Comparison of ENCODE assay signal across 13 cellular contexts in genomic region chr2:197086500-197086899, GRCh38.
DNase-seq lines count a peak whose midpoint lies in the region; ATAC-seq, FAIRE-seq and TF ChIP-seq lines count a peak whose summit lies in the region.
"Had no signal": no experiment of that assay in that cellular context is flagged by ENCODE, and none has a peak within 500 bp of the region (broad histone marks: within the 10 kb centered on the region; RNA-seq: fewer than 3 reads in every experiment).

No MANE protein-coding gene starts in this region.

- H3K27me3 Mint-ChIP-seq in immature natural killer cell (ENCODE audit: low read depth in 3 of 3): peaks cover 0 to 24% (median 9%) of the 10 kb centered on the region in 3 donors
- no peaks in the 10 kb centered on the region for H3K27me3 Mint-ChIP-seq in T-helper 2 cell treated with Interferon-gamma antibody and Interleukin-4, amounts not matched to agents 5 μg/mL and 100 μg/mL, for 36 hours (ENCODE audit: low read depth)

- peak overlapping the region in 4 of 6 donors; percentile 5 to 68 (median 36) for H3K27ac Mint-ChIP-seq in immature natural killer cell
- H3K27ac Mint-ChIP-seq in T-helper 2 cell treated with Interferon-gamma antibody and Interleukin-4, amounts not matched to agents 5 μg/mL and 100 μg/mL, for 36 hours: no peak overlapping the region

- no peak overlapping the region for H3K4me3 Mint-ChIP-seq in immature natural killer cell
- no peak overlapping the region for H3K4me3 Mint-ChIP-seq in T-helper 2 cell treated with Interferon-gamma antibody and Interleukin-4, amounts not matched to agents 5 μg/mL and 100 μg/mL, for 36 hours

- DNase-seq in GM12892 (ENCODE audit: insufficient read length) (no peak), NCI-H69 (lab: John Stamatoyannopoulos, UW) (peak; percentile 6), immature natural killer cell (no peak), SKM-1 (lab: John Stamatoyannopoulos, UW; ENCODE audit: unreplicated experiment) (no peak), mucosa of gallbladder (ENCODE audit: low spot score) (no peak), HPDE6-E6E7 (ENCODE audit: extremely low spot score) (no peak)
- DNase-seq in T-helper 2 cell treated with Interferon-gamma antibody and Interleukin-4, amounts not matched to agents 5 μg/mL and 100 μg/mL, for 36 hours (ENCODE audit: low spot score): no peak
- DNase-seq: activated CD8-positive, alpha-beta memory T cell treated with anti-CD3 and anti-CD28 coated beads, Interleukin-2, amount 50 U/mL, for 48 hours; NCI-H2171; SHP77 treated with DMSO at 0.1 percent for 48 hours had no signal

- no peaks in the 10 kb centered on the region for H3K9me3 Mint-ChIP-seq in immature natural killer cell
- H3K9me3 Mint-ChIP-seq in T-helper 2 cell treated with Interferon-gamma antibody and Interleukin-4, amounts not matched to agents 5 μg/mL and 100 μg/mL, for 36 hours: no peaks in the 10 kb centered on the region

- ATAC-seq in GM21447 (IDR thresholded peaks at IDR 0.05; ENCODE audit: unreplicated experiment): peak; percentile 75

- H3K4me1 Mint-ChIP-seq in immature natural killer cell: peaks cover 2 to 40% of the 10 kb centered on the region in 2 donors
- peaks cover 3% of the 10 kb centered on the region for H3K4me1 Mint-ChIP-seq in T-helper 2 cell treated with Interferon-gamma antibody and Interleukin-4, amounts not matched to agents 5 μg/mL and 100 μg/mL, for 36 hours (ENCODE audit: low read depth)

- TF ChIP-seq POLR2A in GM12892 (IDR thresholded peaks at IDR 0.05; ENCODE audit: low read depth, low read length): no peak

- FAIRE-seq in GM12892 (lab: Jason Lieb, UNC): peak; percentile 76
- FAIRE-seq: bronchial epithelial cell, HTR-8/SVneo had no signal

- H3K36me3 Mint-ChIP-seq in immature natural killer cell: peaks cover 4 to 45% (median 38%) of the 10 kb centered on the region in 3 donors
- H3K36me3 Mint-ChIP-seq in T-helper 2 cell treated with Interferon-gamma antibody and Interleukin-4, amounts not matched to agents 5 μg/mL and 100 μg/mL, for 36 hours (ENCODE audit: low read depth): peaks cover 58% of the 10 kb centered on the region
